Comparison of ENCODE assay signal across 8 cellular contexts in genomic region chr4:89110986-89111832, GRCh38. TPM values are rescaled to one million over a fixed set of nuclear protein-coding genes. Genes with fewer than 3 reads are reported as not detected.
A peak's percentile ranks its signal among the peaks of the same experiment; 100 is the strongest.
DNase-seq lines count a peak whose midpoint lies in the region; ATAC-seq and TF ChIP-seq lines count a peak whose summit lies in the region.

Gene TIGD2, plus strand, starts transcription at chr4:89111533. Its CDS starts 1,442 bp downstream, at chr4:89112975.

- DNase-seq in NCI-H1092 (lab: John Stamatoyannopoulos, UW) (peak; percentile 81), SKM-1 treated with dmso at 0.1 percent for 144 hours (lab: John Stamatoyannopoulos, UW; ENCODE audit: unreplicated experiment) (peak; percentile 83), cardiac septum (ENCODE audit: low spot score) (peak; percentile 93), pons (ENCODE audit: low spot score) (peak; percentile 83), upper lobe of left lung (peak; percentile 89 to 98)
- DNase-seq in activated naive CD8-positive, alpha-beta T cell treated with anti-CD3 and anti-CD28 coated beads, Interleukin-2, amount 50 U/mL, for 16 hours (ENCODE audit: low read depth, low spot score), result peak; percentile 69

- peak in 1 of 4 donors; percentile 37 for TF ChIP-seq EP300 in upper lobe of left lung (IDR thresholded peaks at IDR 0.05)

- peak within 1 kb of the TSS; percentile 86 to 94 (median 89) for H3K27ac ChIP-seq in upper lobe of left lung

- TF ChIP-seq CTCF in GM12872 (IDR thresholded peaks at IDR 0.05; ENCODE audit: insufficient read depth, low read depth, low read length) (peak; percentile 77), upper lobe of left lung (IDR thresholded peaks at IDR 0.05) (peak; percentile 78 to 93 (median 88))

- ATAC-seq in HG02623 (IDR thresholded peaks at IDR 0.05; ENCODE audit: unreplicated experiment), result peak; percentile 88
- ATAC-seq in upper lobe of left lung (ENCODE audit: low FRiP score in 2 of 2), result peak; percentile 97 to 99

- H3K27me3 ChIP-seq in upper lobe of left lung, result no peaks in the 10 kb centered on the region

- peak in 2 of 4 donors; percentile 88 to 91 for TF ChIP-seq POLR2A in upper lobe of left lung (IDR thresholded peaks at IDR 0.05)

- peak within 1 kb of the TSS; percentile 73 to 89 (median 88) for H3K4me3 ChIP-seq in upper lobe of left lung

- H3K9me3 ChIP-seq in upper lobe of left lung, result no peaks in the 10 kb centered on the region

- intact Hi-C loops in cardiac septum (cut with DNase I), result loop anchor here (5.0 kb wide), 2 partner anchors 54 to 289 kb away; partner anchors contain the start of gene FAM13A

- WGBS in upper lobe of left lung, 2 donors, result 0% methylated on average over 15 to 36 of the region's 101 CpGs

- peaks cover 8 to 21% (median 10%) of the 10 kb centered on the region in 4 donors for H3K4me1 ChIP-seq in upper lobe of left lung

- peaks cover 0 to 4% (median 0%) of the 10 kb centered on the region in 4 donors for H3K36me3 ChIP-seq in upper lobe of left lung

RNA-seq across cellular contexts. Expression of gene TIGD2, which starts in this region (rescaled TPM):
- total RNA-seq in cardiac septum (1.5 TPM), upper lobe of left lung (10 to 100 TPM in 1 of 6 donors, 1 to 10 TPM in 5; 2.6 to 10.5 (median 5.7) TPM)

Comparison
In these comparisons a context has a peak if more than half of its experiments do, and no peak if none do; other contexts are left out.
1. Peak in every context shown above with its lines: DNase-seq, ATAC-seq, H3K4me3 ChIP-seq and H3K27ac ChIP-seq.